9 cellular contexts compared by ENCODE assay signal in genomic region chr1:183871142-183871541, GRCh38.
DNase-seq lines count a peak whose midpoint lies in the region; ATAC-seq, FAIRE-seq and TF ChIP-seq lines count a peak whose summit lies in the region.
"Had no signal": no experiment of that assay in that cellular context is flagged by ENCODE, and none has a peak within 500 bp of the region (broad histone marks: within the 10 kb centered on the region; RNA-seq: fewer than 3 reads in every experiment).

No MANE protein-coding gene starts in this region.

- no peak overlapping the region for H3K9ac ChIP-seq in HepG2 (ENCODE audit: insufficient read depth, low read depth, low read length)

- TF ChIP-seq POLR2A in HepG2 (IDR thresholded peaks at IDR 0.05; ENCODE audit: insufficient read depth in 1 of 2, low read depth in 2 of 2, low read length in 2 of 2) = no peak

- H3K27me3 ChIP-seq in HepG2 (ENCODE audit: control insufficient read depth in 1 of 2, insufficient read depth in 2 of 2, low read length in 2 of 2) = no peaks in the 10 kb centered on the region

- in situ Hi-C loops in HepG2 (cut with HindIII; ENCODE audit: extremely low pct_ligation_motif_present, low pct_unique_long_range_greater_than_20kb) = no loop called here

- intact Hi-C loops in HepG2 (cut with micrococcal nuclease; ENCODE audit: unreplicated experiment) = no loop called here

- DNase-seq in NCI-H748 (lab: John Stamatoyannopoulos, UW; ENCODE audit: unreplicated experiment) (peak; percentile 32), NCI-H748 treated with DMSO at 0.1 percent for 48 hours (lab: John Stamatoyannopoulos, UW) (no peak), cardiac fibroblast (ENCODE audit: low read depth in 2 of 2) (peak; percentile 84 to 98), HepG2 (ENCODE audit: low spot score) (peak; percentile 16), T-helper 1 cell (no peak)
- DNase-seq: H7 had no signal

- H3K79me2 ChIP-seq in HepG2 (ENCODE audit: insufficient read depth, low read length) = no peaks in the 10 kb centered on the region

- no peak for FAIRE-seq in HepG2 (lab: Jason Lieb, UNC)

- H3K4me1 ChIP-seq in HepG2 (ENCODE audit: insufficient read depth, low read length) = peaks cover 14% of the 10 kb centered on the region
- peaks cover 2% of the 10 kb centered on the region for H3K4me1 ChIP-seq in urinary bladder (ENCODE audit: insufficient read depth)

- H3K4me2 ChIP-seq in HepG2 (ENCODE audit: low read depth, low read length) = no peak overlapping the region

- no TSS peak for BruUV-seq in HepG2 (replicated peaks; lab: Mats Ljungman, UMichigan)

- CTCF ChIA-PET in HepG2 (lab: Yijun Ruan, JAX; ENCODE audit: low intra/inter-chr PET ratio, low total read pairs) = no interaction called here

- no peak for TF ChIP-seq EP300 in HepG2 (IDR thresholded peaks at IDR 0.05; ENCODE audit: low read depth in 2 of 2, low read length in 2 of 2)
- TF ChIP-seq EP300 in HepG2 (CRISPR knock-in tag; IDR thresholded peaks at IDR 0.05; ENCODE audit: borderline replicate concordance) = no peak

- H3K4me3 ChIP-seq in cardiac fibroblast (replicated peaks in 1 of 2; ENCODE audit: low read depth in 2 of 2, low read length in 2 of 2) = no peak overlapping the region
- H3K4me3 ChIP-seq in HepG2 (replicated peaks in 1 of 3; ENCODE audit: insufficient read depth in 1 of 3, low read depth in 2 of 3, low read length in 3 of 3) = no peak overlapping the region
- H3K4me3 ChIP-seq in urinary bladder (ENCODE audit: low read depth, low read length) = no peak overlapping the region

- TF ChIP-seq RAD21 in HepG2 (CRISPR knock-in tag; IDR thresholded peaks at IDR 0.05) = no peak

- H3K36me3 ChIP-seq in HepG2 (replicated peaks in 1 of 2; ENCODE audit: control insufficient read depth in 1 of 2, insufficient read depth in 2 of 2, low read length in 2 of 2) (peaks cover 0 to 3% of the 10 kb centered on the region in 2 experiments; a peak in 2 of 5 replicates), urinary bladder (ENCODE audit: insufficient read depth) (no peaks in the 10 kb centered on the region)

- WGBS in HepG2 (ENCODE audit: low lambda C conversion rate) = 82% methylated on average over 3 of the region's 3 CpGs
- 57% methylated on average over 3 of the region's 3 CpGs for WGBS in urinary bladder

- H3K9me3 ChIP-seq in HepG2 (ENCODE audit: low read length) = no peaks in the 10 kb centered on the region

- H3K27ac ChIP-seq in HepG2 (ENCODE audit: extremely low read length, insufficient read depth, low read length) (no peak overlapping the region), urinary bladder (ENCODE audit: low read depth) (peak overlapping the region; percentile 44)

- TF ChIP-seq CTCF in cardiac fibroblast (IDR thresholded peaks at IDR 0.05; ENCODE audit: low read depth, low read length) (no peak), HepG2 (CRISPR knock-in tag; IDR thresholded peaks at IDR 0.05) (no peak)

- POLR2A ChIA-PET in HepG2 (lab: Yijun Ruan, JAX) = interaction anchor here (0.9 kb wide), 1 partner anchor 29 kb away, joined by 3 read pairs; no protein-coding TSS in a partner anchor

- H4K20me1 ChIP-seq in HepG2 (ENCODE audit: insufficient read depth, low read length) = no peaks in the 10 kb centered on the region

- no peak overlapping the region for H2AFZ ChIP-seq in HepG2 (ENCODE audit: low read length)

- ATAC-seq in HepG2 (no peak), HG03025 (IDR thresholded peaks at IDR 0.05; ENCODE audit: low FRiP score, unreplicated experiment) (no peak), GM19452 (IDR thresholded peaks at IDR 0.05; ENCODE audit: unreplicated experiment) (no peak)

TF ChIP-seq in HepG2, 621 proteins besides CTCF, POLR2A, EP300 and RAD21 (continues in another document):
- TF ChIP-seq HOMEZ (CRISPR knock-in tag; IDR thresholded peaks at IDR 0.05; ENCODE audit: low read depth) = peak; percentile 38; the same call in 1 of the 2 replicates
- peak; percentile 56 for TF ChIP-seq CREB1 (IDR thresholded peaks at IDR 0.05)
- no peak for TF ChIP-seq CREB1 (CRISPR knock-in tag; IDR thresholded peaks at IDR 0.05)
- no peak for TF ChIP-seq ZNF318 (CRISPR knock-in tag; IDR thresholded peaks at IDR 0.05)
- TF ChIP-seq NR2F2 (IDR thresholded peaks at IDR 0.05; ENCODE audit: borderline replicate concordance, low read depth) = no peak
- TF ChIP-seq SMYD3 (CRISPR knock-in tag; IDR thresholded peaks at IDR 0.05) = no peak
- TF ChIP-seq ZBTB44 (CRISPR knock-in tag; IDR thresholded peaks at IDR 0.05) = no peak

Comparison
In these comparisons a context has a peak if more than half of its experiments do, and no peak if none do; other contexts are left out.
1. DNase-seq: peak in NCI-H748 (single experiment), cardiac fibroblast (2 of 2) and HepG2 (single experiment); none in NCI-H748 treated with DMSO at 0.1 percent for 48 hours (single experiment) and T-helper 1 cell (0 of 5).